9 cellular contexts compared by ENCODE assay signal in genomic region chr10:73992899-73993788, GRCh38. TPM values are rescaled to one million over a fixed set of nuclear protein-coding genes. Genes with fewer than 3 reads are reported as not detected.
DNase-seq lines count a peak whose midpoint lies in the region; ATAC-seq and TF ChIP-seq lines count a peak whose summit lies in the region.
"Had no signal": no experiment of that assay in that cellular context is flagged by ENCODE, and none has a peak within 500 bp of the region (broad histone marks: within the 10 kb centered on the region; RNA-seq: fewer than 3 reads in every experiment).

No MANE protein-coding gene starts in this region.

- H3K4me3 Mint-ChIP-seq in T-cell: no peak overlapping the region
- H3K4me3 Mint-ChIP-seq in naive thymus-derived CD8-positive, alpha-beta T cell: peak overlapping the region in 2 of 10 donors; percentile 12 to 45

- H3K27ac ChIP-seq in thoracic aorta: peak overlapping the region; percentile 40 to 55

- no peaks in the 10 kb centered on the region for H3K27me3 ChIP-seq in thoracic aorta (replicated peaks; ENCODE audit: insufficient read depth)

- no peaks in the 10 kb centered on the region for H3K9me3 ChIP-seq in thoracic aorta

- H3K36me3 Mint-ChIP-seq in T-cell: no peaks in the 10 kb centered on the region
- H3K36me3 Mint-ChIP-seq in naive thymus-derived CD8-positive, alpha-beta T cell: no peaks in the 10 kb centered on the region

- H3K36me3 ChIP-seq in thoracic aorta: no peaks in the 10 kb centered on the region

- in situ Hi-C loops in ACHN (cut with HindIII; ENCODE audit: low pct_ligation_motif_present, low pct_unique_long_range_greater_than_20kb, low sequenced_read_pairs): no loop called here

- peak; percentile 14 to 27 for DNase-seq in stimulated activated CD4-positive, alpha-beta T cell treated with anti-CD3 and anti-CD28 coated beads, Interleukin-2, amount 100 ng/mL, for 24 hours
- DNase-seq in stimulated activated CD4-positive, alpha-beta T cell treated with anti-CD3 and anti-CD28 coated beads, Interleukin-4, amount 100 ng/mL, for 1 hour: no peak
- no peak for DNase-seq in T-cell
- DNase-seq in fibroblast of mammary gland (ENCODE audit: low read depth): peak; percentile 34
- DNase-seq in thoracic aorta (ENCODE audit: low spot score): no peak
- DNase-seq in ACHN: no peak
- no peak for DNase-seq in naive thymus-derived CD8-positive, alpha-beta T cell
- no peak for DNase-seq in NCI-H2227 (lab: John Stamatoyannopoulos, UW; ENCODE audit: unreplicated experiment)
- DNase-seq: NCI-H1417 had no signal

- ATAC-seq in T-cell (replicated peaks in 1 of 4) (no peak), thoracic aorta (ENCODE audit: insufficient number of reproducible peaks, low FRiP score, low read depth) (no peak)
- no peak for ATAC-seq in naive thymus-derived CD8-positive, alpha-beta T cell

- H3K4me3 ChIP-seq in fibroblast of mammary gland (ENCODE audit: control insufficient read depth, low read depth, low read length) (no peak overlapping the region), thoracic aorta (no peak overlapping the region)

- peaks cover 28 to 43% (median 37%) of the 10 kb centered on the region in 3 donors for H3K4me1 Mint-ChIP-seq in T-cell
- peaks cover 11 to 52% (median 31%) of the 10 kb centered on the region in 4 donors for H3K4me1 Mint-ChIP-seq in naive thymus-derived CD8-positive, alpha-beta T cell

- no peak for TF ChIP-seq CTCF in fibroblast of mammary gland (conservative IDR thresholded peaks at IDR 0.05; ENCODE audit: control insufficient read depth, insufficient read depth, low read depth, low read length)
- no peak for TF ChIP-seq CTCF in thoracic aorta (IDR thresholded peaks at IDR 0.05)

- H3K27ac Mint-ChIP-seq in T-cell: peak overlapping the region; percentile 24 to 40
- H3K27ac Mint-ChIP-seq in naive thymus-derived CD8-positive, alpha-beta T cell: peak overlapping the region in 3 of 10 donors; percentile 7 to 22 (median 17)

- no peaks in the 10 kb centered on the region for H3K27me3 Mint-ChIP-seq in T-cell
- H3K27me3 Mint-ChIP-seq in naive thymus-derived CD8-positive, alpha-beta T cell: no peaks in the 10 kb centered on the region

- peaks cover 0 to 12% of the 10 kb centered on the region in 2 donors for H3K4me1 ChIP-seq in thoracic aorta (ENCODE audit: control insufficient read depth in 1 of 2, low read depth in 2 of 2)

- POLR2A ChIA-PET in T-cell (lab: Charles Lee): interaction anchor here (0.6 to 0.7 kb wide), 4 partner anchors 678 to 1772 kb away, joined by 3 to 13 read pairs (median 4); no protein-coding TSS in a partner anchor
- POLR2A ChIA-PET in naive thymus-derived CD8-positive, alpha-beta T cell (lab: Charles Lee): interaction anchor here (0.6 to 1.4 kb wide), 4 partner anchors 8 to 115 kb away, joined by 3 to 8 read pairs (median 3); no protein-coding TSS in a partner anchor

- peaks cover 0 to 4% (median 0%) of the 10 kb centered on the region in 3 donors for H3K9me3 Mint-ChIP-seq in T-cell
- peaks cover 0 to 4% (median 0%) of the 10 kb centered on the region in 9 donors for H3K9me3 Mint-ChIP-seq in naive thymus-derived CD8-positive, alpha-beta T cell

- CTCF ChIA-PET in T-cell (lab: Charles Lee): interaction anchor here (0.6 to 2.1 kb wide), 3 partner anchors 33 to 37 kb away, joined by 3 to 13 read pairs (median 4); no protein-coding TSS in a partner anchor

RNA-seq across cellular contexts. Expression of gene VCL, which starts 4.8 kb away (rescaled TPM):
- total RNA-seq in T-cell: 10 to 100 TPM; 22.6 to 48.7 (median 27.0) TPM
- total RNA-seq in thoracic aorta: 100 to 1,000 TPM; 346 to 348 TPM
- 1 to 10 TPM; 5.0 to 5.9 TPM for total RNA-seq in naive thymus-derived CD8-positive, alpha-beta T cell
- 10 to 100 TPM in 1 of 3 donors, 1 to 10 TPM in 2; 7.8 to 21.2 (median 9.0) TPM for polyA plus RNA-seq in naive thymus-derived CD8-positive, alpha-beta T cell

Comparison
In these comparisons a context has a peak if more than half of its experiments do, and no peak if none do; other contexts are left out.
1. DNase-seq: peak in stimulated activated CD4-positive, alpha-beta T cell treated with anti-CD3 and anti-CD28 coated beads, Interleukin-2, amount 100 ng/mL, for 24 hours (2 of 2) and fibroblast of mammary gland (single experiment); none in stimulated activated CD4-positive, alpha-beta T cell treated with anti-CD3 and anti-CD28 coated beads, Interleukin-4, amount 100 ng/mL, for 1 hour (single experiment), T-cell (0 of 34), thoracic aorta (single experiment), ACHN (single experiment), naive thymus-derived CD8-positive, alpha-beta T cell (0 of 10) and NCI-H2227 (single experiment).
2. RNA of gene VCL, which starts 4.8 kb away (total RNA-seq): 346 to 348 TPM in thoracic aorta; 22.6 to 48.7 TPM in T-cell and 5.0 to 5.9 TPM in naive thymus-derived CD8-positive, alpha-beta T cell; every median in the first group is over 4 times any median in the second.